In genomic region chr6:31660998-31661866, GRCh38 we compare ENCODE assay signal across 1 cellular context.
TF ChIP-seq lines count a peak whose summit lies in the region.

No MANE protein-coding gene starts in this region.

TF ChIP-seq in endothelial cell of umbilical vein, 7 proteins besides CTCF, POLR2A, EP300 and RAD21:
- no peak for TF ChIP-seq JUN (IDR thresholded peaks at IDR 0.05; ENCODE audit: borderline replicate concordance, insufficient read depth, insufficient read length, low read depth)
- no peak for TF ChIP-seq POLR2AphosphoS5 (IDR thresholded peaks at IDR 0.05; ENCODE audit: insufficient read depth, low read depth, low read length)
- TF ChIP-seq MYC (IDR thresholded peaks at IDR 0.05; ENCODE audit: low read depth, low read length) = no peak
- TF ChIP-seq MAX (IDR thresholded peaks at IDR 0.05; ENCODE audit: insufficient read depth, insufficient read length) = no peak
- TF ChIP-seq FOS (IDR thresholded peaks at IDR 0.05; ENCODE audit: borderline replicate concordance, insufficient read depth, low read length) = no peak
- TF ChIP-seq EZH2 (IDR thresholded peaks at IDR 0.05; ENCODE audit: borderline replicate concordance, low read depth, low read length, severe bottlenecking) = no peak
- no peak for TF ChIP-seq GATA2 (IDR thresholded peaks at IDR 0.05; ENCODE audit: insufficient read depth, insufficient read length, low read depth, low read length)
